Comparison of ENCODE assay signal across 8 cellular contexts in the genomic region with DNA sequence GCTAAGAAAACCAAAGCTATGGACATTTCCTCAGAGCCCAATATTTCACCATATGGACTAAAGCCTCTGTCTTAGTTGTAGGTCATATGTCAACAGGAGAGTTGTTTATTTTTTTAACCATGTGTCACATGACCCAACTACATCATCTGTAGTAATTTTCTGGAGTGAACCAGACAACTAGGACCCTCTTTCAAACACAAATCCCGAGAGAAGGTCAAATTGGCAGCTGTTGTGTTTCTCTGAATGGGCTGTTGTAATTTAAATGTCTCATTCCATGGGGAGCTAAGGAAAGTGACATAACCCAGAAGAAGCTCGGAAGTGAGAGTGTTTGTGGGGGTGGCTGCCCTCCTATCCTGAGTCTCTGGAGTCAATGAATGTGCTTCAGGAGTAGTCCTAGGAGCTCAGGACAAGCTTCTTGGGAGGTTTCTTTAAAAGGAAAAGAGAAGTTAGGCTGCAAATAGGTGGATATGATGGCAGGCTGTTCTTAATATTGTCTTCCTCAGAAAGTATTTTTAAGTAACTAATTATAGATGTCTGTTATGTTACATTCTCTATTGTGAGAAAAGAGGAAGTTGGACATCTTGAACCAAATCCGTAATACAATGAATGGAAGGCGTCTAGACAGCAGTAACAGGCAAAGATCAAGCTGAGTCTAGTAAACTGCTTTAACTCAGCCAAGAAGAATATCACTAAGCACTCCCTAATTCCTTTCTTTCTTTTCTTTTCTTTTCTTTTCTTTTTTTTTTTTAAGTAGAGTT.
A peak's percentile ranks its signal among the peaks of the same experiment; 100 is the strongest.
DNase-seq lines count a peak whose midpoint lies in the region; ATAC-seq lines count a peak whose summit lies in the region.
"Had no signal": no experiment of that assay in that cellular context is flagged by ENCODE, and none has a peak within 500 bp of the region (broad histone marks: within the 10 kb centered on the region; RNA-seq: fewer than 3 reads in every experiment).

No MANE protein-coding gene starts in this region.

- DNase-seq in RPMI8226 (peak; percentile 62), pons (ENCODE audit: low spot score) (peak; percentile 29), SW 1271 (lab: John Stamatoyannopoulos, UW) (no peak), SHP77 treated with DMSO at 0.1 percent for 48 hours (lab: John Stamatoyannopoulos, UW) (no peak)
- DNase-seq: gastrocnemius medialis had no signal

- peak; percentile 84 for ATAC-seq in GM19452 (IDR thresholded peaks at IDR 0.05; ENCODE audit: unreplicated experiment)
- peak; percentile 68 for ATAC-seq in HG03045 (IDR thresholded peaks at IDR 0.05; ENCODE audit: unreplicated experiment)
- ATAC-seq in HG03196 (IDR thresholded peaks at IDR 0.05; ENCODE audit: unreplicated experiment) = no peak
- ATAC-seq: gastrocnemius medialis had no signal

Comparison
In these comparisons a context has a peak if more than half of its experiments do, and no peak if none do; other contexts are left out.
1. DNase-seq: peak in RPMI8226 (single experiment) and pons (single experiment); none in SW 1271 (0 of 2) and SHP77 treated with DMSO at 0.1 percent for 48 hours (single experiment).